ENCODE assay signal across 13 cellular contexts in genomic region chr9:93666279-93666784, GRCh38.
"Had no signal": no experiment of that assay in that cellular context is flagged by ENCODE, and none has a peak within 500 bp of the region (broad histone marks: within the 10 kb centered on the region; RNA-seq: fewer than 3 reads in every experiment).

No MANE protein-coding gene starts in this region.

- H3K4me3 Mint-ChIP-seq: activated CD4-positive, alpha-beta T cell treated with anti-CD3 and anti-CD28 coated beads, Interleukin-2, amount 10 ng/mL, durations not matched to agents 7 days and 5 days; activated T-helper 1 cell treated with anti-CD3 and anti-CD28 coated beads, Interleukin-12 subunit alpha, Interleukin-12 subunit beta, Interleukin-2, Interleukin-4 antibody, amounts not matched to agents 30 ng/mL and 10 ng/mL and 1 ng/mL, durations not matched to agents 14 hours and 24 hours and 36 hours; brain; neural progenitor cell had no signal

- H3K27me3 Mint-ChIP-seq: activated CD4-positive, alpha-beta T cell treated with anti-CD3 and anti-CD28 coated beads, Interleukin-2, amount 10 ng/mL, durations not matched to agents 7 days and 5 days; brain had no signal

- ATAC-seq: esophagus mucosa, left lung had no signal

- H3K27ac ChIP-seq: left lung, neural progenitor cell, SJCRH30, VCaP had no signal

- H3K36me3 ChIP-seq: neural progenitor cell had no signal

- H3K9me3 Mint-ChIP-seq: activated CD4-positive, alpha-beta T cell treated with anti-CD3 and anti-CD28 coated beads, Interleukin-2, amount 10 ng/mL, durations not matched to agents 7 days and 5 days; activated T-helper 1 cell treated with anti-CD3 and anti-CD28 coated beads, Interleukin-12 subunit alpha, Interleukin-12 subunit beta, Interleukin-2, Interleukin-4 antibody, amounts not matched to agents 30 ng/mL and 10 ng/mL and 1 ng/mL, durations not matched to agents 14 hours and 24 hours and 36 hours; brain; neural progenitor cell had no signal

- H3K4me3 ChIP-seq: left lung, neural progenitor cell, SJCRH30 had no signal

- DNase-seq: activated CD4-positive, alpha-beta T cell treated with anti-CD3 and anti-CD28 coated beads, Interleukin-2, amount 10 ng/mL, durations not matched to agents 7 days and 5 days; activated naive CD4-positive, alpha-beta T cell; dermis blood vessel endothelial cell; mesendoderm; small intestine; T-helper 9 cell had no signal

- H3K9me3 ChIP-seq: left lung, SJCRH30 had no signal

- H3K27ac Mint-ChIP-seq: activated CD4-positive, alpha-beta T cell treated with anti-CD3 and anti-CD28 coated beads, Interleukin-2, amount 10 ng/mL, durations not matched to agents 7 days and 5 days; activated T-helper 1 cell treated with anti-CD3 and anti-CD28 coated beads, Interleukin-12 subunit alpha, Interleukin-12 subunit beta, Interleukin-2, Interleukin-4 antibody, amounts not matched to agents 30 ng/mL and 10 ng/mL and 1 ng/mL, durations not matched to agents 14 hours and 24 hours and 36 hours; brain; neural progenitor cell had no signal

- H3K36me3 Mint-ChIP-seq: brain had no signal

- H3K9ac ChIP-seq: neural progenitor cell had no signal

- H3K4me1 ChIP-seq: left lung, SJCRH30 had no signal

- H3K27me3 ChIP-seq: left lung, neural progenitor cell, SJCRH30 had no signal

- H3K4me1 Mint-ChIP-seq: activated CD4-positive, alpha-beta T cell treated with anti-CD3 and anti-CD28 coated beads, Interleukin-2, amount 10 ng/mL, durations not matched to agents 7 days and 5 days had no signal
